In genomic region chr1:2587860-2588571, GRCh38 we compare ENCODE assay signal across 11 cellular contexts. TPM values are rescaled to one million over a fixed set of nuclear protein-coding genes. Genes with fewer than 3 reads are reported as not detected.
DNase-seq lines count a peak whose midpoint lies in the region; FAIRE-seq and TF ChIP-seq lines count a peak whose summit lies in the region.
"Had no signal": no experiment of that assay in that cellular context is flagged by ENCODE, and none has a peak within 500 bp of the region (broad histone marks: within the 10 kb centered on the region; RNA-seq: fewer than 3 reads in every experiment).

No MANE protein-coding gene starts in this region.

- H3K27me3 Mint-ChIP-seq in activated CD4-positive, alpha-beta T cell treated with anti-CD3 and anti-CD28 coated beads, Interleukin-2, amount 10 ng/mL, durations not matched to agents 24 days and 14 days: no peaks in the 10 kb centered on the region
- no peaks in the 10 kb centered on the region for H3K27me3 Mint-ChIP-seq in activated naive CD8-positive, alpha-beta T cell treated with anti-CD3 and anti-CD28 coated beads for 36 hours

- peaks cover 12 to 18% of the 10 kb centered on the region in 2 donors for H3K4me1 ChIP-seq in kidney (ENCODE audit: control insufficient read depth in 1 of 2, insufficient read depth in 1 of 2, low read depth in 1 of 2, low read length in 2 of 2)
- H3K4me1 ChIP-seq in stomach: peaks cover 31 to 64% (median 57%) of the 10 kb centered on the region in 4 donors

- H3K9me3 ChIP-seq in kidney (ENCODE audit: control insufficient read depth in 1 of 2, low read length in 2 of 2) (no peaks in the 10 kb centered on the region), stomach (no peaks in the 10 kb centered on the region)

- peaks cover 26% of the 10 kb centered on the region for H3K4me1 Mint-ChIP-seq in activated CD4-positive, alpha-beta T cell treated with anti-CD3 and anti-CD28 coated beads, Interleukin-2, amount 10 ng/mL, durations not matched to agents 24 days and 14 days
- H3K4me1 Mint-ChIP-seq in activated naive CD8-positive, alpha-beta T cell treated with anti-CD3 and anti-CD28 coated beads for 36 hours: peaks cover 25% of the 10 kb centered on the region

- TF ChIP-seq EP300 in stomach (IDR thresholded peaks at IDR 0.05): no peak

- no peak for DNase-seq in activated CD4-positive, alpha-beta T cell treated with anti-CD3 and anti-CD28 coated beads, Interleukin-2, amount 10 ng/mL, durations not matched to agents 24 days and 14 days
- DNase-seq in activated CD4-positive, alpha-beta T cell treated with anti-CD3 and anti-CD28 coated beads, Interleukin-2, amount 50 U/mL, for 48 hours: no peak
- no peak for DNase-seq in activated naive CD8-positive, alpha-beta T cell treated with anti-CD3 and anti-CD28 coated beads for 36 hours
- DNase-seq in kidney (peak; percentile 79), stomach (no peak), GM03348 (ENCODE audit: low spot score) (no peak), substantia nigra (lab: John Stamatoyannopoulos, UW) (no peak), amygdala (lab: John Stamatoyannopoulos, UW) (no peak)
- DNase-seq: NCI-H2029 treated with DMSO at 0.1 percent for 48 hours had no signal

- H3K36me3 Mint-ChIP-seq in activated CD4-positive, alpha-beta T cell treated with anti-CD3 and anti-CD28 coated beads, Interleukin-2, amount 10 ng/mL, durations not matched to agents 24 days and 14 days (ENCODE audit: low read depth): peaks cover 12% of the 10 kb centered on the region
- H3K36me3 Mint-ChIP-seq in activated naive CD8-positive, alpha-beta T cell treated with anti-CD3 and anti-CD28 coated beads for 36 hours: peaks cover 3% of the 10 kb centered on the region

- H3K27ac ChIP-seq in kidney (ENCODE audit: low read depth in 2 of 2, low read length in 2 of 2): no peak overlapping the region
- H3K27ac ChIP-seq in stomach: peak overlapping the region in 4 of 5 donors; percentile 99 to 100 (median 99)
- H3K27ac ChIP-seq in substantia nigra (ENCODE audit: low read depth, low read length, poor library complexity, severe bottlenecking): no peak overlapping the region
- H3K27ac ChIP-seq: WERI-Rb-1 had no signal

- TF ChIP-seq CTCF in kidney (IDR thresholded peaks at IDR 0.05; ENCODE audit: borderline replicate concordance, extremely low read depth, insufficient read depth) (no peak), stomach (IDR thresholded peaks at IDR 0.05) (no peak)

- H3K9ac ChIP-seq in kidney (ENCODE audit: low read length in 2 of 2): peak overlapping the region in 1 of 2 donors; percentile 67

- no peak for FAIRE-seq in kidney (lab: Jason Lieb, UNC)
- FAIRE-seq: colon had no signal

- TF ChIP-seq POLR2A in stomach (IDR thresholded peaks at IDR 0.05): no peak

- intact Hi-C loops in activated CD4-positive, alpha-beta T cell treated with anti-CD3 and anti-CD28 coated beads, Interleukin-2, amount 10 ng/mL, durations not matched to agents 24 days and 14 days (cut with micrococcal nuclease): loop anchor here (5.0 to 10.0 kb wide), 3 partner anchors 176 to 671 kb away; partner anchors contain the start of genes CALML6, PEX10 and TMEM52
- intact Hi-C loops in kidney (cut with DNase I) (no loop called here), stomach (cut with DNase I; ENCODE audit: low total_unique reads) (loop anchor here (10.0 kb wide), 1 partner anchor 57 kb away; no protein-coding TSS in a partner anchor)

- peaks cover 0 to 5% (median 0%) of the 10 kb centered on the region in 3 donors for H3K27me3 ChIP-seq in stomach

- H3K4me3 ChIP-seq in kidney (ENCODE audit: low read length in 2 of 2) (peak overlapping the region in 1 of 2 donors; percentile 67), stomach (peak overlapping the region; percentile 80 to 95 (median 88))

- H3K36me3 ChIP-seq in kidney (ENCODE audit: control insufficient read depth in 1 of 2, insufficient read depth in 2 of 2, low read length in 2 of 2) (no peaks in the 10 kb centered on the region), stomach (peaks cover 0 to 22% (median 11%) of the 10 kb centered on the region in 4 donors)
- H3K36me3 ChIP-seq: WERI-Rb-1 had no signal

- peak overlapping the region; percentile 93 for H3K4me3 Mint-ChIP-seq in activated CD4-positive, alpha-beta T cell treated with anti-CD3 and anti-CD28 coated beads, Interleukin-2, amount 10 ng/mL, durations not matched to agents 24 days and 14 days
- peak overlapping the region; percentile 84 for H3K4me3 Mint-ChIP-seq in activated naive CD8-positive, alpha-beta T cell treated with anti-CD3 and anti-CD28 coated beads for 36 hours

- H3K9me3 Mint-ChIP-seq in activated CD4-positive, alpha-beta T cell treated with anti-CD3 and anti-CD28 coated beads, Interleukin-2, amount 10 ng/mL, durations not matched to agents 24 days and 14 days: no peaks in the 10 kb centered on the region
- no peaks in the 10 kb centered on the region for H3K9me3 Mint-ChIP-seq in activated naive CD8-positive, alpha-beta T cell treated with anti-CD3 and anti-CD28 coated beads for 36 hours

- 53 to 77% (median 61%) methylated on average over 9 to 19 of the region's 19 CpGs for WGBS in stomach, 5 donors

- H3K27ac Mint-ChIP-seq in activated CD4-positive, alpha-beta T cell treated with anti-CD3 and anti-CD28 coated beads, Interleukin-2, amount 10 ng/mL, durations not matched to agents 24 days and 14 days: no peak overlapping the region
- peak overlapping the region; percentile 58 for H3K27ac Mint-ChIP-seq in activated naive CD8-positive, alpha-beta T cell treated with anti-CD3 and anti-CD28 coated beads for 36 hours

RNA-seq across cellular contexts. Expression of gene PRXL2B, which starts 1.4 kb away (rescaled TPM):
- total RNA-seq in activated CD4-positive, alpha-beta T cell treated with anti-CD3 and anti-CD28 coated beads, Interleukin-2, amount 10 ng/mL, durations not matched to agents 24 days and 14 days: 42.3 and 43.5 TPM in 2 replicates
- total RNA-seq in activated naive CD8-positive, alpha-beta T cell treated with anti-CD3 and anti-CD28 coated beads for 36 hours: 10 to 100 TPM; 42.2 to 43.2 TPM
- total RNA-seq in kidney: 39.5 TPM
- polyA plus RNA-seq in kidney (ENCODE audit: insufficient read depth, low read depth, low replicate concordance): 25.6 TPM
- total RNA-seq in stomach: 100 to 1,000 TPM in 1 of 5 donors, 10 to 100 TPM in 3, 1 to 10 TPM in 1; 8.5 to 668 (median 21.0) TPM
- polyA plus RNA-seq in stomach: 10 to 100 TPM; 18.9 to 23.8 (median 20.9) TPM

RNA-seq across cellular contexts. Expression of gene TNFRSF14, which starts 31.8 kb away (rescaled TPM):
- total RNA-seq in activated CD4-positive, alpha-beta T cell treated with anti-CD3 and anti-CD28 coated beads, Interleukin-2, amount 10 ng/mL, durations not matched to agents 24 days and 14 days: 207 and 209 TPM in 2 replicates
- 100 to 1,000 TPM in 1 of 2 experiments, 10 to 100 TPM in 1; 99.6 to 104 TPM for total RNA-seq in activated naive CD8-positive, alpha-beta T cell treated with anti-CD3 and anti-CD28 coated beads for 36 hours
- total RNA-seq in kidney: 95.0 TPM
- 99.1 TPM for polyA plus RNA-seq in kidney (ENCODE audit: insufficient read depth, low read depth, low replicate concordance)
- 100 to 1,000 TPM in 3 of 5 donors, 10 to 100 TPM in 2; 33.2 to 413 (median 301) TPM for total RNA-seq in stomach
- polyA plus RNA-seq in stomach: 100 to 1,000 TPM in 1 of 3 donors, 10 to 100 TPM in 2; 58.0 to 128 (median 64.8) TPM

RNA-seq across cellular contexts. Expression of gene MMEL1, which starts 44.8 kb away (rescaled TPM):
- total RNA-seq in activated CD4-positive, alpha-beta T cell treated with anti-CD3 and anti-CD28 coated beads, Interleukin-2, amount 10 ng/mL, durations not matched to agents 24 days and 14 days: 0.54 and 0.83 TPM in 2 replicates
- total RNA-seq in activated naive CD8-positive, alpha-beta T cell treated with anti-CD3 and anti-CD28 coated beads for 36 hours: 1 to 10 TPM; 1.5 to 1.6 TPM
- total RNA-seq in kidney (4.0 TPM), stomach (100 to 1,000 TPM in 1 of 5 donors, 10 to 100 TPM in 1, 1 to 10 TPM in 3; 1.3 to 190 (median 4.5) TPM)
- polyA plus RNA-seq in kidney (ENCODE audit: insufficient read depth, low read depth, low replicate concordance) (8.5 TPM), stomach (10 to 100 TPM; 20.5 to 27.3 (median 26.7) TPM)

RNA-seq across cellular contexts. Expression of gene HES5, which starts 58.0 kb away (rescaled TPM):
- total RNA-seq in activated CD4-positive, alpha-beta T cell treated with anti-CD3 and anti-CD28 coated beads, Interleukin-2, amount 10 ng/mL, durations not matched to agents 24 days and 14 days: not detected in 2 replicates
- total RNA-seq in activated naive CD8-positive, alpha-beta T cell treated with anti-CD3 and anti-CD28 coated beads for 36 hours: under 1 TPM in 1 of 2 experiments, not detected in 1; 0.28 TPM
- total RNA-seq in kidney: 0.44 TPM
- not detected for polyA plus RNA-seq in kidney (ENCODE audit: insufficient read depth, low read depth, low replicate concordance)
- 1 to 10 TPM in 1 of 5 donors, not detected in 4; 9.6 TPM for total RNA-seq in stomach
- under 1 TPM in 1 of 3 donors, not detected in 2; 0.25 TPM for polyA plus RNA-seq in stomach

Comparison
In these comparisons a context has a peak if more than half of its experiments do, and no peak if none do; other contexts are left out.
1. H3K27ac ChIP-seq: peak in stomach (4 of 5); none in kidney (0 of 2) and substantia nigra (single experiment).